Comparison of ENCODE assay signal across 23 cellular contexts in the genomic region with DNA sequence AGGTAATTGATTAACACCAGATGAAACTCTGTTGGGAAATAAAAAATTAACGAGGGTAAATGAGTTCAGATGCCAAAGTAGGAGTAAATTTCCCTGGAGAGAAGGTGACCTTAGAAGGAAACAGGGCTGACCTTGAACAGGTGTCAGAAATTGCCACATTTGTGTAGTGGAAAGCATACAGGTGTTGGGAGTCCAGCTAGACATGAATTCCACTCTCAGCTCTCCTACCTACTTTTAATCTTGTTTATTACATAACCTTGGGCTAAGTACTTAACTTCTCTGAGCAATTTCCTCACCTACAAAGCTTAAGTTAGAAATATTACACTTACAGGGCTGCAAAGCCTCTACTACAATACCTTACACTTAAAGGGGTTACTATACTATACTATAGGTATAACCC.
"Had no signal": no experiment of that assay in that cellular context is flagged by ENCODE, and none has a peak within 500 bp of the region (broad histone marks: within the 10 kb centered on the region; RNA-seq: fewer than 3 reads in every experiment).

No MANE protein-coding gene starts in this region.

- H3K9me3 ChIP-seq: mucosa of descending colon, pancreas, psoas muscle, sigmoid colon, uterus had no signal

- ATAC-seq: esophagus mucosa, left lobe of liver, mucosa of descending colon, natural killer cell, psoas muscle had no signal

- H3K36me3 ChIP-seq: pancreas, uterus had no signal

- H3K9me3 Mint-ChIP-seq: type B pancreatic cell had no signal

- H3K4me1 ChIP-seq: uterus had no signal

- H3K4me1 Mint-ChIP-seq: natural killer cell had no signal

- DNase-seq: central memory CD4-positive, alpha-beta T cell; dorsolateral prefrontal cortex; effector CD8-positive, alpha-beta T cell; heart right ventricle; hypothalamus; kidney glomerular epithelial cell; mucosa of descending colon; natural killer cell; nucleus accumbens; psoas muscle; sigmoid colon; stimulated activated CD4-positive, alpha-beta T cell treated with anti-CD3 and anti-CD28 coated beads, Interleukin-12 subunit alpha, Interleukin-12 subunit beta, amount 100 ng/mL, for 4 hours; stimulated activated CD4-positive, alpha-beta T cell treated with anti-CD3 and anti-CD28 coated beads, Interleukin-2, amount 100 ng/mL, for 48 hours; stimulated activated naive CD4-positive, alpha-beta T cell treated with Interleukin-2 at 50 U/mL for 16 hours; uterus had no signal

- H3K27ac ChIP-seq: coronary artery, dorsolateral prefrontal cortex, heart right ventricle, psoas muscle, sigmoid colon, skin epidermis, uterus had no signal

- H3K27ac Mint-ChIP-seq: natural killer cell, type B pancreatic cell had no signal

- H3K4me3 ChIP-seq: coronary artery, dorsolateral prefrontal cortex, heart right ventricle, lung, mucosa of descending colon, pancreas, psoas muscle, sigmoid colon, skin epidermis, uterus had no signal

- H3K27me3 ChIP-seq: dorsolateral prefrontal cortex, heart right ventricle, pancreas, sigmoid colon, uterus had no signal

- H3K27me3 Mint-ChIP-seq: type B pancreatic cell had no signal

- H3K4me3 Mint-ChIP-seq: natural killer cell, neural crest cell, type B pancreatic cell had no signal
